Comparison of ENCODE assay signal across 18 cellular contexts in the genomic region with DNA sequence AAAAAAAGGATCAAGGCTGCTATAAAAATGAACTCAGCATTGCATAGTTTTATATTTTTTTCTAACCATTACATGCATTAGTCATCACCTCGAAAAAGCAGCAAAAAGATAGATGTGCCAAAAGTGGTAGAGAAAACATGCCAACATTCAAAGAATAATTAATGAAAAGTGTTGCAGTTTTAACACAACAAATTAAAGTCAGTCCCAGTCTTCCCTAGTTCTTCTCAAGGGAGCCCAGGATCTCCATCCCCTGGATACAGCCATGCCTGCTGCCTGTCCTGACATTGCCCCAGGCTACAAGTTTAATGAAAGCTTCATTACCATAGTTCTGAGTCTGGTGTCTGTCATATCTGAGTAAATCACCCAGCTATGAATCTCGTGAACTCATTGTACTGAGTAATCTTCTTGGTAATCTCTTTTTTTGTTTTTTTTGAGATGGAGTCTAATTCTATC.
DNase-seq lines count a peak whose midpoint lies in the region; FAIRE-seq and TF ChIP-seq lines count a peak whose summit lies in the region.
"Had no signal": no experiment of that assay in that cellular context is flagged by ENCODE, and none has a peak within 500 bp of the region (broad histone marks: within the 10 kb centered on the region; RNA-seq: fewer than 3 reads in every experiment).

No MANE protein-coding gene starts in this region.

- no peaks in the 10 kb centered on the region for H3K27me3 Mint-ChIP-seq in CD4-positive, alpha-beta memory T cell
- H3K27me3 Mint-ChIP-seq in astrocyte (ENCODE audit: low read depth, unreplicated experiment) = no peaks in the 10 kb centered on the region

- no peaks in the 10 kb centered on the region for H3K27me3 ChIP-seq in CD4-positive, alpha-beta memory T cell (ENCODE audit: insufficient read depth, low read length)
- no peaks in the 10 kb centered on the region for H3K27me3 ChIP-seq in astrocyte (ENCODE audit: insufficient read depth, low read length)
- H3K27me3 ChIP-seq in keratinocyte (ENCODE audit: control insufficient read depth, extremely low read depth, insufficient read depth, low read length) = no peaks in the 10 kb centered on the region
- H3K27me3 ChIP-seq in small intestine (ENCODE audit: control insufficient read depth in 2 of 2, insufficient read depth in 2 of 2, low read length in 2 of 2) = no peaks in the 10 kb centered on the region
- H3K27me3 ChIP-seq: gastrocnemius medialis, SJCRH30, tibial artery had no signal

- dilution Hi-C loops in keratinocyte (cut with MboI; ENCODE audit: extremely low pct_ligation_motif_present, low sequenced_read_pairs) = no loop called here

- H3K36me3 Mint-ChIP-seq in CD4-positive, alpha-beta memory T cell = peaks cover 12 to 13% of the 10 kb centered on the region in 2 donors
- H3K36me3 Mint-ChIP-seq in astrocyte (ENCODE audit: low read depth, unreplicated experiment) = no peaks in the 10 kb centered on the region

- H3K9me3 Mint-ChIP-seq in CD4-positive, alpha-beta memory T cell = peaks cover 0 to 2% (median 0%) of the 10 kb centered on the region in 8 donors
- H3K9me3 Mint-ChIP-seq in astrocyte (ENCODE audit: unreplicated experiment) = peaks cover 4% of the 10 kb centered on the region

- H3K9me1 ChIP-seq in keratinocyte (ENCODE audit: control insufficient read depth, extremely low read depth, insufficient read depth, low read length) = no peaks in the 10 kb centered on the region

- peaks cover 98% of the 10 kb centered on the region for H3K4me1 ChIP-seq in CD4-positive, alpha-beta memory T cell (ENCODE audit: insufficient read depth, low read length)
- H3K4me1 ChIP-seq in astrocyte (ENCODE audit: insufficient read depth, low read length) = peaks cover 8% of the 10 kb centered on the region
- peaks cover 13% of the 10 kb centered on the region for H3K4me1 ChIP-seq in keratinocyte (ENCODE audit: control insufficient read depth, extremely low read depth, insufficient read depth, low read length)
- no peaks in the 10 kb centered on the region for H3K4me1 ChIP-seq in small intestine (ENCODE audit: control insufficient read depth in 2 of 2, insufficient read depth in 1 of 2, low read depth in 1 of 2, low read length in 1 of 2)
- no peaks in the 10 kb centered on the region for H3K4me1 ChIP-seq in kidney (ENCODE audit: control insufficient read depth in 1 of 2, insufficient read depth in 1 of 2, low read depth in 1 of 2, low read length in 2 of 2)
- H3K4me1 ChIP-seq: SJCRH30 had no signal

- no peak overlapping the region for H3K4me3 ChIP-seq in CD4-positive, alpha-beta memory T cell (ENCODE audit: low read length in 2 of 2)
- H3K4me3 ChIP-seq in astrocyte (ENCODE audit: insufficient read depth, low read depth, low read length) (no peak overlapping the region), keratinocyte (ENCODE audit: control insufficient read depth in 2 of 3, extremely low read depth in 1 of 3, insufficient read depth in 2 of 3, low read depth in 1 of 3, low read length in 3 of 3) (no peak overlapping the region), small intestine (ENCODE audit: low read depth in 1 of 2, low read length in 2 of 2) (no peak overlapping the region), kidney (ENCODE audit: low read length in 2 of 2) (no peak overlapping the region)
- H3K4me3 ChIP-seq: gastrocnemius medialis, GM12878, SJCRH30, skin epidermis, tibial artery had no signal

- H3K4me3 Mint-ChIP-seq in CD4-positive, alpha-beta memory T cell = peak overlapping the region in 2 of 8 donors; percentile 23 to 47
- no peak overlapping the region for H3K4me3 Mint-ChIP-seq in astrocyte (ENCODE audit: unreplicated experiment)
- H3K4me3 Mint-ChIP-seq: neural crest cell had no signal

- in situ Hi-C loops in KBM-7 (cut with MboI; ENCODE audit: low pct_unique_long_range_greater_than_20kb, low sequenced_read_pairs) = no loop called here

- FAIRE-seq in astrocyte (lab: Jason Lieb, UNC) (peak; percentile 59), keratinocyte (lab: Jason Lieb, UNC) (peak; percentile 52), small intestine (lab: Jason Lieb, UNC) (no peak), kidney (lab: Jason Lieb, UNC) (no peak)
- FAIRE-seq: D721Med, H54 had no signal

- no peak overlapping the region for H3K27ac ChIP-seq in CD4-positive, alpha-beta memory T cell (ENCODE audit: low read depth, low read length)
- H3K27ac ChIP-seq in astrocyte (ENCODE audit: low read depth, low read length) = peak overlapping the region; percentile 29
- H3K27ac ChIP-seq in keratinocyte (ENCODE audit: control insufficient read depth, insufficient read depth, low read length) = peak overlapping the region; percentile 44
- H3K27ac ChIP-seq in small intestine (ENCODE audit: low read depth in 1 of 2, low read length in 1 of 2) = no peak overlapping the region
- H3K27ac ChIP-seq in kidney (ENCODE audit: low read depth in 2 of 2, low read length in 2 of 2) = no peak overlapping the region
- H3K27ac ChIP-seq: SJCRH30, skin epidermis, tibial artery had no signal

- H3K9me3 ChIP-seq in CD4-positive, alpha-beta memory T cell (ENCODE audit: control insufficient read depth in 1 of 2, low read length in 2 of 2) = no peaks in the 10 kb centered on the region
- H3K9me3 ChIP-seq in astrocyte (ENCODE audit: insufficient read depth, low read depth, low read length) (no peaks in the 10 kb centered on the region), keratinocyte (ENCODE audit: control insufficient read depth, low read depth, low read length) (peaks cover 2% of the 10 kb centered on the region), small intestine (ENCODE audit: control insufficient read depth, low read depth) (no peaks in the 10 kb centered on the region), kidney (ENCODE audit: control insufficient read depth in 1 of 2, low read length in 2 of 2) (no peaks in the 10 kb centered on the region)
- H3K9me3 ChIP-seq: gastrocnemius medialis, SJCRH30, tibial artery had no signal

- CTCF ChIA-PET in CD4-positive, alpha-beta memory T cell (lab: Charles Lee; ENCODE audit: partially characterized antibody) = interaction anchor here (1.1 to 6.8 kb wide), 2 partner anchors 17 to 36 kb away, joined by 3 to 50 read pairs; no protein-coding TSS in a partner anchor
- CTCF ChIA-PET in HEK293T (lab: Yijun Ruan, JAX) = no interaction called here

- WGBS in small intestine, 3 donors = 51 to 68% (median 66%) methylated on average over 2 of the region's 2 CpGs

- peak overlapping the region in 5 of 7 donors; percentile 18 to 87 (median 69) for H3K27ac Mint-ChIP-seq in CD4-positive, alpha-beta memory T cell
- H3K27ac Mint-ChIP-seq in astrocyte (ENCODE audit: unreplicated experiment) = no peak overlapping the region

- DNase-seq in CD4-positive, alpha-beta memory T cell = no peak
- DNase-seq in HEK293T (ENCODE audit: extremely low spot score) (no peak), astrocyte (ENCODE audit: low read depth) (peak; percentile 70), keratinocyte (ENCODE audit: low read depth, low spot score) (peak; percentile 26), KBM-7 (no peak), putamen (ENCODE audit: low spot score) (no peak), small intestine (no peak), kidney (no peak)
- DNase-seq: gastrocnemius medialis, NCI-H1417, NCI-H524, SJCRH30, tibial artery had no signal

- POLR2A ChIA-PET in CD4-positive, alpha-beta memory T cell (lab: Charles Lee; ENCODE audit: partially characterized antibody) = interaction anchor here (0.7 to 10.1 kb wide), 3 partner anchors 37 to 168 kb away, joined by 3 to 115 read pairs (median 4); partner anchors contain the start of gene KLF12
- POLR2A ChIA-PET in HEK293T (lab: Yijun Ruan, JAX) = no interaction called here

- TF ChIP-seq CTCF in astrocyte (IDR thresholded peaks at IDR 0.05; ENCODE audit: insufficient read depth, low read depth, low read length) (no peak), keratinocyte (optimal IDR thresholded peaks at IDR 0.05 in 1 of 3, IDR thresholded peaks at IDR 0.05 in 1 of 3, conservative IDR thresholded peaks at IDR 0.05 in 1 of 3; ENCODE audit: extremely low read depth in 1 of 3, insufficient read depth in 2 of 3, low read length in 3 of 3) (no peak), kidney (IDR thresholded peaks at IDR 0.05; ENCODE audit: borderline replicate concordance, extremely low read depth, insufficient read depth) (no peak)

- H3K4me1 Mint-ChIP-seq in CD4-positive, alpha-beta memory T cell = peaks cover 71 to 97% (median 83%) of the 10 kb centered on the region in 4 donors
- peaks cover 29% of the 10 kb centered on the region for H3K4me1 Mint-ChIP-seq in astrocyte (ENCODE audit: low read depth, unreplicated experiment)
- H3K4me1 Mint-ChIP-seq: neural crest cell had no signal

- H3K9ac ChIP-seq in astrocyte (ENCODE audit: low read length) = no peak overlapping the region
- H3K9ac ChIP-seq in keratinocyte (ENCODE audit: control insufficient read depth, extremely low read depth, insufficient read depth, low read length) = no peak overlapping the region
- no peak overlapping the region for H3K9ac ChIP-seq in kidney (ENCODE audit: low read length in 2 of 2)

- no peak overlapping the region for H2AFZ ChIP-seq in astrocyte (ENCODE audit: low read depth, low read length)
- H2AFZ ChIP-seq in keratinocyte (ENCODE audit: control insufficient read depth, low read length) = no peak overlapping the region

- H4K20me1 ChIP-seq in astrocyte (ENCODE audit: insufficient read depth, low read length) (no peaks in the 10 kb centered on the region), keratinocyte (ENCODE audit: control insufficient read depth, extremely low read depth, insufficient read depth, low read length) (no peaks in the 10 kb centered on the region)

- intact Hi-C loops in CD4-positive, alpha-beta memory T cell (cut with micrococcal nuclease) = no loop called here
- intact Hi-C loops in kidney (cut with DNase I) = no loop called here

- H3K79me2 ChIP-seq in astrocyte (ENCODE audit: insufficient read depth, low read length) (no peaks in the 10 kb centered on the region), keratinocyte (ENCODE audit: control insufficient read depth, insufficient read depth, low read length) (no peaks in the 10 kb centered on the region)

- H3K36me3 ChIP-seq in CD4-positive, alpha-beta memory T cell (ENCODE audit: insufficient read depth, low read length) = no peaks in the 10 kb centered on the region
- H3K36me3 ChIP-seq in astrocyte (ENCODE audit: insufficient read depth, low read length) = no peaks in the 10 kb centered on the region
- no peaks in the 10 kb centered on the region for H3K36me3 ChIP-seq in keratinocyte (ENCODE audit: control insufficient read depth in 2 of 2, extremely low read depth in 1 of 2, insufficient read depth in 2 of 2, low read length in 2 of 2)
- no peaks in the 10 kb centered on the region for H3K36me3 ChIP-seq in small intestine (ENCODE audit: control insufficient read depth in 2 of 2, insufficient read depth in 2 of 2, low read length in 2 of 2)
- H3K36me3 ChIP-seq in kidney (ENCODE audit: control insufficient read depth in 1 of 2, insufficient read depth in 2 of 2, low read length in 2 of 2) = no peaks in the 10 kb centered on the region
- H3K36me3 ChIP-seq: gastrocnemius medialis, SJCRH30, tibial artery had no signal

- no peak overlapping the region for H3K4me2 ChIP-seq in astrocyte (ENCODE audit: low read length)
- H3K4me2 ChIP-seq in keratinocyte (ENCODE audit: control insufficient read depth, extremely low read depth, insufficient read depth, low read depth, low read length) = no peak overlapping the region

TF ChIP-seq in HEK293T, 16 proteins besides CTCF, POLR2A, EP300 and RAD21 (continues in another document):
- TF ChIP-seq BHLHE40 (IDR thresholded peaks at IDR 0.05; ENCODE audit: borderline replicate concordance) = no peak

Comparison
In these comparisons a context has a peak if more than half of its experiments do, and no peak if none do; other contexts are left out.
1. DNase-seq: peak in astrocyte (single experiment) and keratinocyte (single experiment); none in CD4-positive, alpha-beta memory T cell (0 of 5), HEK293T (single experiment), KBM-7 (single experiment), putamen (single experiment), small intestine (single experiment) and kidney (single experiment).
2. H3K27ac ChIP-seq: peak in astrocyte (single experiment) and keratinocyte (single experiment); none in CD4-positive, alpha-beta memory T cell (single experiment), small intestine (0 of 2) and kidney (0 of 2).